29 cellular contexts compared by ENCODE assay signal in the genomic region with DNA sequence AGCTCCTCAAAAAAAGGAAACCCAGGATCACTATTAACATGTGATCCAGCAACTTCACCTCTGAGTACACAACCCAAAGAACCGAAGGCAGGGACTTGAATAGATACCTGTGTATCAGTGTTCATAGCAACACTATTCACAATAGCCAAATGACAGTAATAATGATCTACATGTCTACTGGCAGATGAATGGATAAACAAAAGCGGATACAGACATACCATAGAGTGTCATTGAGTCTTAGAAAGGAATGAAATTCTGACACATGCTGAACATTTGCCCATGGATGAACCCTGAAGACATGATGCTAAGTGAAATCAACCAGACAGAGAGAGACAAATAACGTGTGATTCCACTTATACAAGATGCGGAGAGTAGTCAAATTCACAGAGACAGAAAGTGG.
"Had no signal": no experiment of that assay in that cellular context is flagged by ENCODE, and none has a peak within 500 bp of the region (broad histone marks: within the 10 kb centered on the region; RNA-seq: fewer than 3 reads in every experiment).

No MANE protein-coding gene starts in this region.

- DNase-seq: colonic mucosa; cortex of kidney; dermis blood vessel endothelial cell; dorsolateral prefrontal cortex; effector CD4-positive, alpha-beta T cell; effector CD8-positive, alpha-beta T cell; effector memory CD4-positive, alpha-beta T cell; effector memory CD8-positive, alpha-beta T cell; erythroblast; esophagus squamous epithelium; foreskin fibroblast; foreskin keratinocyte; foreskin melanocyte; gastrocnemius medialis; glutamatergic neuron; head of caudate nucleus; heart left ventricle; heart right ventricle had no signal

- H3K9me3 Mint-ChIP-seq: dendritic cell treated with granulocyte-macrophage colony-stimulating factor and Interleukin-4, amounts not matched to agents 40 ng/mL and 50 ng/mL, for 4 days; endodermal cell had no signal

- H3K4me3 Mint-ChIP-seq: dendritic cell treated with granulocyte-macrophage colony-stimulating factor and Interleukin-4, amounts not matched to agents 40 ng/mL and 50 ng/mL, for 4 days; effector memory CD8-positive, alpha-beta T cell; endodermal cell had no signal

- H3K36me3 ChIP-seq: colonic mucosa, esophagus muscularis mucosa, esophagus squamous epithelium, gastrocnemius medialis, gastroesophageal sphincter, heart left ventricle, heart right ventricle had no signal

- H3K4me3 ChIP-seq: colonic mucosa, coronary artery, dorsolateral prefrontal cortex, esophagus muscularis mucosa, esophagus squamous epithelium, gastrocnemius medialis, gastroesophageal sphincter, heart left ventricle, heart right ventricle, hepatocyte had no signal

- H3K27me3 Mint-ChIP-seq: dendritic cell treated with granulocyte-macrophage colony-stimulating factor and Interleukin-4, amounts not matched to agents 40 ng/mL and 50 ng/mL, for 4 days had no signal

- H3K4me1 Mint-ChIP-seq: endodermal cell had no signal

- H3K9me3 ChIP-seq: colonic mucosa, esophagus muscularis mucosa, esophagus squamous epithelium, gastrocnemius medialis, gastroesophageal sphincter, heart left ventricle, heart right ventricle had no signal

- H3K79me2 ChIP-seq: hepatocyte had no signal

- H3K4me1 ChIP-seq: colonic mucosa, esophagus muscularis mucosa, gastrocnemius medialis, gastroesophageal sphincter, heart left ventricle, heart right ventricle had no signal

- H2AFZ ChIP-seq: hepatocyte had no signal

- H3K27ac Mint-ChIP-seq: dendritic cell treated with granulocyte-macrophage colony-stimulating factor and Interleukin-4, amounts not matched to agents 40 ng/mL and 50 ng/mL, for 4 days; effector memory CD8-positive, alpha-beta T cell; endodermal cell had no signal

- FAIRE-seq: endometrium, endothelial cell of umbilical vein, frontal cortex had no signal

- H3K27me3 ChIP-seq: colonic mucosa, dorsolateral prefrontal cortex, esophagus muscularis mucosa, esophagus squamous epithelium, foreskin keratinocyte, gastrocnemius medialis, gastroesophageal sphincter, heart left ventricle, heart right ventricle, hepatocyte had no signal

- ATAC-seq: effector memory CD8-positive, alpha-beta T cell; esophagus mucosa; foreskin keratinocyte; gastrocnemius medialis; gastroesophageal sphincter; heart left ventricle; heart right ventricle had no signal

- H3K27ac ChIP-seq: colonic mucosa, coronary artery, dorsolateral prefrontal cortex, epithelial cell of prostate, esophagus muscularis mucosa, esophagus squamous epithelium, foreskin keratinocyte, gastrocnemius medialis, gastroesophageal sphincter, heart left ventricle, heart right ventricle, hepatocyte had no signal

- H3K4me2 ChIP-seq: hepatocyte had no signal
